ENCODE assay signal across 1 cellular context in the genomic region with DNA sequence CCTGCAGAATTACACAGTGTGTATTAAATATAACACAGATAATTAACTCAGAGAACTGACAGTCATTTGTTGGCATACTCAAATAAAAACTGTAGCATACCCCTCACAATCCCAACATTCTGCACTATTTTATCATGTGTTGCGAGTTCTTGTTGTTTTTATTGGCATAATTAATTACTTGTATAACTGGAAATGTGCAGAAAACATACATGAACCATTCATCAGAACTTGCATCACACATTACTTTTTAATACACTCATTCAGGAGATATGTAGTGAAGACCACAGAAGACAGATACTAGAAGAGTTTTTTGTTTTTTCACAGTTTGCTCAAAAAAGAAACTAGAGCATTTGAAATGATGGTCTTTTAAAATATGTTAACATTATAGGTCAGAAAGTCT.
A peak's percentile ranks its signal among the peaks of the same experiment; 100 is the strongest.
TF ChIP-seq lines count a peak whose summit lies in the region.

No MANE protein-coding gene starts in this region.

TF ChIP-seq in SK-N-SH, 30 proteins besides CTCF, POLR2A, EP300 and RAD21 (continued from another document):
- TF ChIP-seq, protein P1, sequence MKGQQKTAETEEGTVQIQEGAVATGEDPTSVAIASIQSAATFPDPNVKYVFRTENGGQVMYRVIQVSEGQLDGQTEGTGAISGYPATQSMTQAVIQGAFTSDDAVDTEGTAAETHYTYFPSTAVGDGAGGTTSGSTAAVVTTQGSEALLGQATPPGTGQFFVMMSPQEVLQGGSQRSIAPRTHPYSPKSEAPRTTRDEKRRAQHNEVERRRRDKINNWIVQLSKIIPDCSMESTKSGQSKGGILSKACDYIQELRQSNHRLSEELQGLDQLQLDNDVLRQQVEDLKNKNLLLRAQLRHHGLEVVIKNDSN (IDR thresholded peaks at IDR 0.05; ENCODE audit: borderline replicate concordance, low read depth) = no peak
- TF ChIP-seq, protein P2, sequence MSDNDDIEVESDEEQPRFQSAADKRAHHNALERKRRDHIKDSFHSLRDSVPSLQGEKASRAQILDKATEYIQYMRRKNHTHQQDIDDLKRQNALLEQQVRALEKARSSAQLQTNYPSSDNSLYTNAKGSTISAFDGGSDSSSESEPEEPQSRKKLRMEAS (IDR thresholded peaks at IDR 0.05; ENCODE audit: low read depth) = no peak
- TF ChIP-seq JUND (IDR thresholded peaks at IDR 0.05) = peak; percentile 30; the same call in 1 of the 2 replicates
- 0 out of 2 replicates have a peak, but pooled peaks have one; percentile 4 for TF ChIP-seq FOSL2 (IDR thresholded peaks at IDR 0.05; ENCODE audit: borderline replicate concordance, low read depth)
- no peak for TF ChIP-seq ELF1 (IDR thresholded peaks at IDR 0.05)
TF ChIP-seq in SK-N-SH: peak in this region for 3.
